ENCODE assay signal across 1 cellular context in genomic region chr9:4235951-4236804, GRCh38.
TF ChIP-seq lines count a peak whose summit lies in the region.

No MANE protein-coding gene starts in this region.

TF ChIP-seq in A549, 52 proteins besides CTCF, POLR2A, EP300 and RAD21 (continued from another document):
- TF ChIP-seq USF2 (IDR thresholded peaks at IDR 0.05) (0 out of 2 replicates have a peak, but pooled peaks have one; percentile 8), PHF8 (IDR thresholded peaks at IDR 0.05; ENCODE audit: borderline replicate concordance, low read depth) (no peak), CEBPB (IDR thresholded peaks at IDR 0.05) (0 out of 4 replicates have a peak, but pooled peaks of 1 of the 2 experiments have one; percentile 46), MAFK (IDR thresholded peaks at IDR 0.05; ENCODE audit: partially characterized antibody) (peak; percentile 39), FOSL2 (IDR thresholded peaks at IDR 0.05) (no peak), FOSL2 (CRISPR knock-in tag; IDR thresholded peaks at IDR 0.05) (peak; percentile 56)
